Comparison of ENCODE assay signal across 14 cellular contexts in genomic region chr19:18719541-18719940, GRCh38. TPM values are rescaled to one million over a fixed set of nuclear protein-coding genes. Genes with fewer than 3 reads are reported as not detected.
DNase-seq lines count a peak whose midpoint lies in the region; ATAC-seq and TF ChIP-seq lines count a peak whose summit lies in the region.
"Had no signal": no experiment of that assay in that cellular context is flagged by ENCODE, and none has a peak within 500 bp of the region (broad histone marks: within the 10 kb centered on the region; RNA-seq: fewer than 3 reads in every experiment).

No MANE protein-coding gene starts in this region.

- TF ChIP-seq POLR2A in gastroesophageal sphincter (IDR thresholded peaks at IDR 0.05): no peak

- H3K36me3 ChIP-seq in cardiac muscle cell (no peaks in the 10 kb centered on the region), gastroesophageal sphincter (peaks cover 0 to 6% of the 10 kb centered on the region in 2 donors)
- H3K36me3 ChIP-seq: HAP-1, SJSA1 had no signal

- TF ChIP-seq CTCF in cardiac muscle cell (IDR thresholded peaks at IDR 0.05; ENCODE audit: low read depth, low read length) (no peak), gastroesophageal sphincter (IDR thresholded peaks at IDR 0.05) (no peak)

- H3K4me3 ChIP-seq in cardiac muscle cell (no peak overlapping the region), gastroesophageal sphincter (no peak overlapping the region)
- H3K4me3 ChIP-seq: HAP-1, SJSA1 had no signal

- DNase-seq in cardiac muscle cell (ENCODE audit: low read depth in 1 of 2, low spot score in 1 of 2): peak in 1 of 2 donors; percentile 43
- no peak for DNase-seq in cardiac septum (ENCODE audit: low spot score)
- no peak for DNase-seq in sciatic nerve (ENCODE audit: low spot score)
- DNase-seq: 8988T; NCI-H187; NCI-H69; NK-92 treated with Interleukin-12 subunit alpha and Interleukin-12 subunit beta, amount 100 ng/mL, for 24 hours had no signal

- WGBS in gastroesophageal sphincter (ENCODE audit: low coverage in 1 of 2), 2 donors: no CpG with 5 or more reads among the region's 25 CpGs

- peaks cover 7% of the 10 kb centered on the region for H3K4me1 ChIP-seq in cardiac muscle cell (ENCODE audit: low read depth)
- H3K4me1 ChIP-seq in gastroesophageal sphincter: peaks cover 0 to 11% (median 2%) of the 10 kb centered on the region in 3 donors
- H3K4me1 ChIP-seq: HAP-1, SJSA1 had no signal

- H3K27me3 ChIP-seq in cardiac muscle cell: no peaks in the 10 kb centered on the region
- no peaks in the 10 kb centered on the region for H3K27me3 ChIP-seq in gastroesophageal sphincter
- H3K27me3 ChIP-seq: SJSA1 had no signal

- H3K27ac ChIP-seq in cardiac muscle cell (peak overlapping the region; percentile 68), angular gyrus (ENCODE audit: low read depth, low read length) (peak overlapping the region; percentile 75), gastroesophageal sphincter (no peak overlapping the region)
- H3K27ac ChIP-seq: SJSA1 had no signal

- ATAC-seq in gastroesophageal sphincter (peak; percentile 14), sciatic nerve (peak; percentile 53), GM21786 (IDR thresholded peaks at IDR 0.05; ENCODE audit: unreplicated experiment) (no peak), GM21360 (IDR thresholded peaks at IDR 0.05; ENCODE audit: unreplicated experiment) (no peak), HG02610 (IDR thresholded peaks at IDR 0.05; ENCODE audit: unreplicated experiment) (no peak)

- no peaks in the 10 kb centered on the region for H3K9me3 ChIP-seq in cardiac muscle cell (ENCODE audit: low read depth)
- H3K9me3 ChIP-seq in gastroesophageal sphincter: no peaks in the 10 kb centered on the region
- H3K9me3 ChIP-seq: HAP-1, SJSA1 had no signal

- TF ChIP-seq EP300 in gastroesophageal sphincter (IDR thresholded peaks at IDR 0.05): no peak

- intact Hi-C loops in cardiac septum (cut with DNase I) (no loop called here), sciatic nerve (cut with DNase I) (no loop called here)

RNA-seq across cellular contexts. Expression of gene CRTC1, which starts 36.1 kb away (rescaled TPM):
- 12.8 and 13.8 TPM in 2 replicates for total RNA-seq in cardiac muscle cell
- polyA plus RNA-seq in cardiac muscle cell: 4.0 and 5.8 TPM in 2 replicates
- total RNA-seq in cardiac septum: 8.8 TPM
- 1 to 10 TPM; 3.8 to 8.9 (median 6.3) TPM for total RNA-seq in gastroesophageal sphincter
- total RNA-seq in sciatic nerve: 17.5 TPM

Comparison
In these comparisons a context has a peak if more than half of its experiments do, and no peak if none do; other contexts are left out.
1. H3K27ac ChIP-seq: peak in cardiac muscle cell (single experiment) and angular gyrus (single experiment); none in gastroesophageal sphincter (0 of 4).
2. ATAC-seq: peak in gastroesophageal sphincter (single experiment) and sciatic nerve (single experiment); none in GM21786 (single experiment), GM21360 (single experiment) and HG02610 (single experiment).